In genomic region chr9:34628656-34629491, GRCh38 we compare ENCODE assay signal across 8 cellular contexts. TPM values are rescaled to one million over a fixed set of nuclear protein-coding genes. Genes with fewer than 3 reads are reported as not detected.
DNase-seq lines count a peak whose midpoint lies in the region; ATAC-seq, FAIRE-seq and TF ChIP-seq lines count a peak whose summit lies in the region.

A gene with protein sequence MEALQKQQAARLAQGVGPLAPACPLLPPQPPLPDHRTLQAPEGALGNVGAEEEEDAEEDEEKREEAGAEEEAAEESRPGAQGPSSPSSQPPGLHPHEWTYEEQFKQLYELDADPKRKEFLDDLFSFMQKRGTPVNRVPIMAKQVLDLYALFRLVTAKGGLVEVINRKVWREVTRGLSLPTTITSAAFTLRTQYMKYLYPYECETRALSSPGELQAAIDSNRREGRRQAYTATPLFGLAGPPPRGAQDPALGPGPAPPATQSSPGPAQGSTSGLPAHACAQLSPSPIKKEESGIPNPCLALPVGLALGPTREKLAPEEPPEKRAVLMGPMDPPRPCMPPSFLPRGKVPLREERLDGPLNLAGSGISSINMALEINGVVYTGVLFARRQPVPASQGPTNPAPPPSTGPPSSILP (minus strand): TSS chr9:34629066. CDS start chr9:34628014, 1,052 bp downstream.

- H3K4me1 Mint-ChIP-seq in activated CD4-positive, alpha-beta T cell treated with anti-CD3 and anti-CD28 coated beads for 36 hours: peaks cover 16% of the 10 kb centered on the region

- no TSS peak for BruUV-seq in HepG2 (replicated peaks; lab: Mats Ljungman, UMichigan)

- H3K9me3 ChIP-seq in HepG2 (ENCODE audit: low read length): no peaks in the 10 kb centered on the region
- no peaks in the 10 kb centered on the region for H3K9me3 ChIP-seq in stomach

- H3K27ac Mint-ChIP-seq in activated CD4-positive, alpha-beta T cell treated with anti-CD3 and anti-CD28 coated beads for 36 hours: peak within 1 kb of the TSS; percentile 15

- TF ChIP-seq CTCF in cardiac fibroblast (IDR thresholded peaks at IDR 0.05; ENCODE audit: low read depth, low read length) (no peak), HepG2 (CRISPR knock-in tag; IDR thresholded peaks at IDR 0.05) (no peak), stomach (IDR thresholded peaks at IDR 0.05) (no peak)

- H3K4me3 ChIP-seq in cardiac fibroblast (replicated peaks in 1 of 2; ENCODE audit: low read depth in 2 of 2, low read length in 2 of 2) (peak within 1 kb of the TSS; percentile 42 to 46), HepG2 (replicated peaks in 1 of 3; ENCODE audit: insufficient read depth in 1 of 3, low read depth in 2 of 3, low read length in 3 of 3) (peak within 1 kb of the TSS; percentile 36 to 73 (median 40)), stomach (peak within 1 kb of the TSS; percentile 46 to 57 (median 46))

- TF ChIP-seq EP300 in HepG2 (IDR thresholded peaks at IDR 0.05; ENCODE audit: low read depth in 2 of 2, low read length in 2 of 2) (no peak), HepG2 (CRISPR knock-in tag; IDR thresholded peaks at IDR 0.05; ENCODE audit: borderline replicate concordance) (no peak), stomach (IDR thresholded peaks at IDR 0.05) (no peak)

- POLR2A ChIA-PET in activated CD4-positive, alpha-beta T cell treated with anti-CD3 and anti-CD28 coated beads for 36 hours (lab: Charles Lee): interaction anchor here (1.0 kb wide), 1 partner anchor 9 kb away, joined by 6 read pairs; no protein-coding TSS in a partner anchor
- POLR2A ChIA-PET in HepG2 (lab: Yijun Ruan, JAX): interaction anchor here (0.9 to 2.0 kb wide), 6 partner anchors 9 to 36 kb away, joined by 3 to 9 read pairs (median 4); partner anchors contain the start of genes DCTN3, GALT, RPP25L and SIGMAR1

- CTCF ChIA-PET in activated CD4-positive, alpha-beta T cell treated with anti-CD3 and anti-CD28 coated beads for 36 hours (lab: Charles Lee): interaction anchor here (0.7 to 2.6 kb wide), 3 partner anchors 9 to 25 kb away, joined by 3 to 9 read pairs (median 8); partner anchors contain the start of genes DCTN3 and GALT
- CTCF ChIA-PET in HepG2 (lab: Yijun Ruan, JAX; ENCODE audit: low intra/inter-chr PET ratio, low total read pairs): no interaction called here

- no peaks in the 10 kb centered on the region for H3K79me2 ChIP-seq in HepG2 (ENCODE audit: insufficient read depth, low read length)

- WGBS in HepG2 (ENCODE audit: low lambda C conversion rate): under 1% methylated on average over 14 of the region's 69 CpGs
- WGBS in stomach, 5 donors: 1 to 2% (median 2%) methylated on average over 40 to 69 of the region's 69 CpGs

- H3K4me1 ChIP-seq in HepG2 (ENCODE audit: insufficient read depth, low read length) (peaks cover 35% of the 10 kb centered on the region), stomach (peaks cover 13 to 27% (median 21%) of the 10 kb centered on the region in 4 donors)

- no peak for FAIRE-seq in HepG2 (lab: Jason Lieb, UNC)

- H3K4me3 Mint-ChIP-seq in activated CD4-positive, alpha-beta T cell treated with anti-CD3 and anti-CD28 coated beads for 36 hours: peak within 1 kb of the TSS; percentile 62

- TF ChIP-seq POLR2A in HepG2 (IDR thresholded peaks at IDR 0.05; ENCODE audit: insufficient read depth in 1 of 2, low read depth in 2 of 2, low read length in 2 of 2) (no peak), stomach (IDR thresholded peaks at IDR 0.05) (no peak)

- intact Hi-C loops in activated CD4-positive, alpha-beta T cell treated with anti-CD3 and anti-CD28 coated beads for 36 hours (cut with DNase I, micrococcal nuclease): no loop called here
- intact Hi-C loops in HepG2 (cut with micrococcal nuclease; ENCODE audit: unreplicated experiment): no loop called here
- intact Hi-C loops in stomach (cut with DNase I; ENCODE audit: low total_unique reads): no loop called here

- H3K9ac ChIP-seq in HepG2 (ENCODE audit: insufficient read depth, low read depth, low read length): no peak within 1 kb of the TSS

- TF ChIP-seq RAD21 in HepG2 (CRISPR knock-in tag; IDR thresholded peaks at IDR 0.05): peak; percentile 46

- no peaks in the 10 kb centered on the region for H3K36me3 Mint-ChIP-seq in activated CD4-positive, alpha-beta T cell treated with anti-CD3 and anti-CD28 coated beads for 36 hours (ENCODE audit: low read depth)

- H3K27me3 ChIP-seq in HepG2 (ENCODE audit: control insufficient read depth in 1 of 2, insufficient read depth in 2 of 2, low read length in 2 of 2) (peaks cover 4 to 20% of the 10 kb centered on the region in 2 experiments; a peak in 3 of 5 replicates), stomach (peaks cover 23 to 74% (median 70%) of the 10 kb centered on the region in 3 donors)

- no peaks in the 10 kb centered on the region for H3K9me3 Mint-ChIP-seq in activated CD4-positive, alpha-beta T cell treated with anti-CD3 and anti-CD28 coated beads for 36 hours (ENCODE audit: low read depth)

- no peak within 1 kb of the TSS for H2AFZ ChIP-seq in HepG2 (ENCODE audit: low read length)

- peak; percentile 78 for ATAC-seq in activated CD4-positive, alpha-beta T cell treated with anti-CD3 and anti-CD28 coated beads for 36 hours
- ATAC-seq in HepG2: peak; percentile 87

- peak; percentile 69 for DNase-seq in activated CD4-positive, alpha-beta T cell treated with anti-CD3 and anti-CD28 coated beads for 36 hours
- DNase-seq in activated CD4-positive, alpha-beta T cell treated with anti-CD3 and anti-CD28 coated beads for 1 hour: no peak
- DNase-seq in T-helper 1 cell (peak in 3 of 5 donors; percentile 18 to 53 (median 27)), cardiac fibroblast (ENCODE audit: low read depth in 2 of 2) (no peak), HepG2 (ENCODE audit: low spot score) (no peak), stomach (peak; percentile 61), NAMALWA (ENCODE audit: low spot score) (no peak), GM19238 (ENCODE audit: insufficient read length, low spot score) (no peak)

- peaks cover 41% of the 10 kb centered on the region for H3K27me3 Mint-ChIP-seq in activated CD4-positive, alpha-beta T cell treated with anti-CD3 and anti-CD28 coated beads for 36 hours

- in situ Hi-C loops in HepG2 (cut with HindIII; ENCODE audit: extremely low pct_ligation_motif_present, low pct_unique_long_range_greater_than_20kb): no loop called here

- peak within 1 kb of the TSS; percentile 72 for H3K4me2 ChIP-seq in HepG2 (ENCODE audit: low read depth, low read length)

- H3K36me3 ChIP-seq in HepG2 (replicated peaks in 1 of 2; ENCODE audit: control insufficient read depth in 1 of 2, insufficient read depth in 2 of 2, low read length in 2 of 2) (no peaks in the 10 kb centered on the region), stomach (no peaks in the 10 kb centered on the region)

- H3K27ac ChIP-seq in HepG2 (ENCODE audit: extremely low read length, insufficient read depth, low read length): no peak within 1 kb of the TSS
- H3K27ac ChIP-seq in stomach: peak within 1 kb of the TSS in 1 of 5 donors; percentile 6

- no peaks in the 10 kb centered on the region for H4K20me1 ChIP-seq in HepG2 (ENCODE audit: insufficient read depth, low read length)

TF ChIP-seq in HepG2, 621 proteins besides CTCF, POLR2A, EP300 and RAD21 (continues in another document):
- no peak for TF ChIP-seq SP5 (CRISPR knock-in tag; IDR thresholded peaks at IDR 0.05; ENCODE audit: borderline replicate concordance, low read depth)
- 0 out of 2 replicates have a peak, but pooled peaks have one; percentile 32 for TF ChIP-seq ZNF777 (CRISPR knock-in tag; IDR thresholded peaks at IDR 0.05)

RNA-seq across cellular contexts. Expression of the gene that starts here (rescaled TPM):
- total RNA-seq in activated CD4-positive, alpha-beta T cell treated with anti-CD3 and anti-CD28 coated beads for 36 hours: under 1 TPM; 0.66 to 0.76 TPM
- total RNA-seq in HepG2 (2016; rRNA removed; fragmentation: Illumina TruSeq; extraction: Trizol) (not detected in 2 replicates), stomach (not detected)
- total RNA-seq in HepG2 (2016; cell fraction: cytosol; rRNA removed; fragmentation: Illumina TruSeq; extraction: Trizol; ENCODE audit: low read depth): not detected in 2 replicates
- total RNA-seq in HepG2 (2016; cell fraction: insoluble cytoplasmic fraction; rRNA removed; fragmentation: Illumina TruSeq; extraction: Trizol): not detected in 2 replicates
- not detected in 2 replicates for total RNA-seq in HepG2 (2016; cell fraction: membrane; rRNA removed; fragmentation: Illumina TruSeq; extraction: Trizol)
- not detected in 2 replicates for total RNA-seq in HepG2 (2016; cell fraction: nucleus; rRNA removed; fragmentation: Illumina TruSeq; extraction: Trizol)
- polyA plus RNA-seq in HepG2 (2011; rRNA removed) (not detected in 2 replicates), stomach (not detected)
- polyA plus RNA-seq in HepG2 (2011; cell fraction: cytosol; rRNA removed): not detected in 2 replicates
- polyA plus RNA-seq in HepG2 (2011; cell fraction: nucleus; rRNA removed): 0.17 and 0.34 TPM in 2 replicates
- 0.12 TPM in 1 of 2 replicates, not detected in the other for polyA plus RNA-seq in HepG2 (2012)
- not detected in 2 replicates for polyA plus RNA-seq in HepG2 (2016; cell fraction: cytosol; fragmentation: Illumina TruSeq; extraction: Trizol; ENCODE audit: low read depth)
- polyA plus RNA-seq in HepG2 (2016; cell fraction: insoluble cytoplasmic fraction; fragmentation: Illumina TruSeq; extraction: Trizol; ENCODE audit: low read depth): not detected in 2 replicates
- not detected in 2 replicates for polyA plus RNA-seq in HepG2 (2016; cell fraction: membrane; fragmentation: Illumina TruSeq; extraction: Trizol; ENCODE audit: low read depth)
- 0.45 TPM in 1 of 2 replicates, not detected in the other for polyA plus RNA-seq in HepG2 (2016; cell fraction: nucleus; fragmentation: Illumina TruSeq; extraction: Trizol; ENCODE audit: insufficient read depth, low read depth)
- polyA minus RNA-seq in HepG2 (2011; rRNA and poly(A)+ RNA removed; ENCODE audit: low replicate concordance): not detected in 2 replicates
- polyA minus RNA-seq in HepG2 (2011; cell fraction: cytosol; rRNA and poly(A)+ RNA removed): not detected in 2 replicates
- polyA minus RNA-seq in HepG2 (2011; cell fraction: nucleus; rRNA and poly(A)+ RNA removed): not detected in 2 replicates

Comparison
In these comparisons a context has a peak if more than half of its experiments do, and no peak if none do; other contexts are left out.
1. Peak in DNase-seq and ATAC-seq in activated CD4-positive, alpha-beta T cell treated with anti-CD3 and anti-CD28 coated beads for 36 hours; RNA of the gene not detected or under 1 TPM.
2. Peak in ATAC-seq, H3K4me3 ChIP-seq and H3K4me2 ChIP-seq in HepG2; RNA of the gene not detected or under 1 TPM.
3. Peak in DNase-seq and H3K4me3 ChIP-seq in stomach; RNA of the gene not detected or under 1 TPM.
4. DNase-seq: peak in T-helper 1 cell (3 of 5); none in activated CD4-positive, alpha-beta T cell treated with anti-CD3 and anti-CD28 coated beads for 1 hour (single experiment), cardiac fibroblast (0 of 2), HepG2 (single experiment), NAMALWA (single experiment) and GM19238 (single experiment).
5. Peak in every context shown above with its lines, with median percentiles within 50 percentile points of each other: H3K4me3 ChIP-seq.